1 cellular context compared by ENCODE assay signal in genomic region chr6:16137451-16137801, GRCh38.
TF ChIP-seq lines count a peak whose summit lies in the region.

No MANE protein-coding gene starts in this region.

TF ChIP-seq in IMR-90, 13 proteins besides CTCF, POLR2A, EP300 and RAD21:
- no peak for TF ChIP-seq RFX5 (IDR thresholded peaks at IDR 0.05; ENCODE audit: low read depth, low read length)
